ENCODE assay signal across 8 cellular contexts in the genomic region with DNA sequence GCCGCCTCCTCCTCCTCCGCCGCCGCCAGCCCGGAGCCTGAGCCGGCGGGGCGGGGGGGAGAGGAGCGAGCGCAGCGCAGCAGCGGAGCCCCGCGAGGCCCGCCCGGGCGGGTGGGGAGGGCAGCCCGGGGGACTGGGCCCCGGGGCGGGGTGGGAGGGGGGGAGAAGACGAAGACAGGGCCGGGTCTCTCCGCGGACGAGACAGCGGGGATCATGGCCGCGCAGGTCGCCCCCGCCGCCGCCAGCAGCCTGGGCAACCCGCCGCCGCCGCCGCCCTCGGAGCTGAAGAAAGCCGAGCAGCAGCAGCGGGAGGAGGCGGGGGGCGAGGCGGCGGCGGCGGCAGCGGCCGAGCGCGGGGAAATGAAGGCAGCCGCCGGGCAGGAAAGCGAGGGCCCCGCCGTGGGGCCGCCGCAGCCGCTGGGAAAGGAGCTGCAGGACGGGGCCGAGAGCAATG. TPM values are rescaled to one million over a fixed set of nuclear protein-coding genes. Genes with fewer than 3 reads are reported as not detected.
A peak's percentile ranks its signal among the peaks of the same experiment; 100 is the strongest.
DNase-seq lines count a peak whose midpoint lies in the region; ATAC-seq, FAIRE-seq and TF ChIP-seq lines count a peak whose summit lies in the region.

No MANE protein-coding gene starts in this region.

- no peaks in the 10 kb centered on the region for H3K27me3 ChIP-seq in left lung

- H3K36me3 Mint-ChIP-seq in stimulated activated naive CD8-positive, alpha-beta T cell treated with anti-CD3 and anti-CD28 coated beads, Interleukin-15, Interleukin-2, amounts not matched to agents 100 ng/mL and 50 ng/mL, for 24 hours (ENCODE audit: low read depth): peaks cover 5% of the 10 kb centered on the region

- no peak for DNase-seq in AG09309 (ENCODE audit: low read depth)
- peak in 1 of 2 donors; percentile 88 for DNase-seq in left lung
- DNase-seq in D721Med (ENCODE audit: insufficient read length, low spot score): no peak

- H3K4me1 Mint-ChIP-seq in stimulated activated naive CD8-positive, alpha-beta T cell treated with anti-CD3 and anti-CD28 coated beads, Interleukin-15, Interleukin-2, amounts not matched to agents 100 ng/mL and 50 ng/mL, for 24 hours (ENCODE audit: low read depth): peaks cover 32% of the 10 kb centered on the region

- peak overlapping the region; percentile 79 for H3K4me3 ChIP-seq in AG09309 (ENCODE audit: control insufficient read depth, low read depth, low read length)
- H3K4me3 ChIP-seq in left lung: peak overlapping the region; percentile 93 to 94

- H3K27ac ChIP-seq in angular gyrus (ENCODE audit: low read depth, low read length): peak overlapping the region; percentile 91
- H3K27ac ChIP-seq in left lung: peak overlapping the region; percentile 94 to 95

- FAIRE-seq in D721Med (lab: Jason Lieb, UNC): no peak

- peak; percentile 2 for ATAC-seq in HG02981 (IDR thresholded peaks at IDR 0.05; ENCODE audit: unreplicated experiment)
- ATAC-seq in left lung: no peak
- no peak for ATAC-seq in GM21529 (IDR thresholded peaks at IDR 0.05; ENCODE audit: unreplicated experiment)
- ATAC-seq in GM18861 (IDR thresholded peaks at IDR 0.05; ENCODE audit: unreplicated experiment): no peak

- H3K9me3 Mint-ChIP-seq in stimulated activated naive CD8-positive, alpha-beta T cell treated with anti-CD3 and anti-CD28 coated beads, Interleukin-15, Interleukin-2, amounts not matched to agents 100 ng/mL and 50 ng/mL, for 24 hours: no peaks in the 10 kb centered on the region

- no peaks in the 10 kb centered on the region for H3K9me3 ChIP-seq in left lung

- peak overlapping the region; percentile 74 for H3K4me3 Mint-ChIP-seq in stimulated activated naive CD8-positive, alpha-beta T cell treated with anti-CD3 and anti-CD28 coated beads, Interleukin-15, Interleukin-2, amounts not matched to agents 100 ng/mL and 50 ng/mL, for 24 hours

- H3K36me3 ChIP-seq in left lung: no peaks in the 10 kb centered on the region

- no peaks in the 10 kb centered on the region for H3K27me3 Mint-ChIP-seq in stimulated activated naive CD8-positive, alpha-beta T cell treated with anti-CD3 and anti-CD28 coated beads, Interleukin-15, Interleukin-2, amounts not matched to agents 100 ng/mL and 50 ng/mL, for 24 hours

- H3K4me1 ChIP-seq in left lung: peaks cover 48 to 64% of the 10 kb centered on the region in 2 donors

- TF ChIP-seq CTCF in AG09309 (IDR thresholded peaks at IDR 0.05; ENCODE audit: control insufficient read depth, insufficient read depth, low read depth, low read length, missing control alignments) (no peak), left lung (IDR thresholded peaks at IDR 0.05) (no peak), D721Med (IDR thresholded peaks at IDR 0.05; ENCODE audit: insufficient read depth, missing control alignments) (no peak)

- H3K27ac Mint-ChIP-seq in stimulated activated naive CD8-positive, alpha-beta T cell treated with anti-CD3 and anti-CD28 coated beads, Interleukin-15, Interleukin-2, amounts not matched to agents 100 ng/mL and 50 ng/mL, for 24 hours: no peak overlapping the region

- intact Hi-C loops in left lung (cut with DNase I): loop anchor here in 1 of 2 donors (10.0 kb wide), 1 partner anchor 89 kb away; the partner anchor contains the start of gene PIGV

RNA-seq across cellular contexts. Expression of gene ARID1A, which starts 0.4 kb away (rescaled TPM):
- total RNA-seq in left lung: 10 to 100 TPM; 65.5 to 71.4 TPM
